In the genomic region with DNA sequence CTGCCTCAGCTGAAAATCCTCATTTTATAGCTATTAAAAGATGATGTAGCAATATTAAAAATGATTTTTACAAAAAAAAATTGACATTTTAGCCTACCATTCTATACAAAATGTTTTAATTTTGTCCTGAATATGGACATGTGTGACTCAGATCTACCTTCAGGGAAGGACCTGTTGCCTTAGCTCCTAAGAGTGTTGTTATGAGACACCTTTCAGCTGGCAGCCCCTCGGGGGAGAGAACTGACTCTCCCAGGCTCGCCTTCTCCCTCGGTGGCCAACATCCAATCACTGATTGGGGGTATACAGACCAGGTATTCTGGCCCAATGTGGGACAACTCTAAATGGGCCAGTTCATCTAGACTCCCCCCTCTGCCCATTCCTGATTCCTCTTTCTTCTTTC, we compare ENCODE assay signal across 11 cellular contexts. TPM values are rescaled to one million over a fixed set of nuclear protein-coding genes. Genes with fewer than 3 reads are reported as not detected.
"Had no signal": no experiment of that assay in that cellular context is flagged by ENCODE, and none has a peak within 500 bp of the region (broad histone marks: within the 10 kb centered on the region; RNA-seq: fewer than 3 reads in every experiment).

No MANE protein-coding gene starts in this region.

- H3K9me3 ChIP-seq: HAP-1 had no signal

- H3K4me1 Mint-ChIP-seq: IgD-negative memory B cell had no signal

- H3K27ac Mint-ChIP-seq: IgD-negative memory B cell had no signal

- H3K27ac ChIP-seq: GM23248, HL-60, KMS-11 had no signal

- H3K36me3 Mint-ChIP-seq: IgD-negative memory B cell had no signal

- H3K36me3 ChIP-seq: HAP-1 had no signal

- H3K4me3 Mint-ChIP-seq: IgD-negative memory B cell had no signal

- ATAC-seq: HCT116, HepG2 had no signal

- H3K4me3 ChIP-seq: GM23248, HAP-1 had no signal

- DNase-seq: GM23248, GOT3, H7, KBM-7 had no signal

- H3K4me1 ChIP-seq: HAP-1 had no signal

RNA-seq across cellular contexts. Expression of a gene that starts 32.5 kb away (rescaled TPM):
- total RNA-seq: H4 had no signal
- polyA plus RNA-seq: IgD-negative memory B cell had no signal
